Comparison of ENCODE assay signal across 1 cellular context in genomic region chr20:18272451-18272850, GRCh38.
TF ChIP-seq lines count a peak whose summit lies in the region.

No MANE protein-coding gene starts in this region.

TF ChIP-seq in WTC11, 78 proteins besides CTCF, POLR2A, EP300 and RAD21 (continued from another document):
- TF ChIP-seq ZNF281 (CRISPR knock-in tag; IDR thresholded peaks at IDR 0.05) (no peak), ZNF263 (CRISPR knock-in tag; IDR thresholded peaks at IDR 0.05; ENCODE audit: low read depth) (no peak), ZNF219 (CRISPR knock-in tag; IDR thresholded peaks at IDR 0.05; ENCODE audit: borderline replicate concordance) (no peak), ELF4 (CRISPR knock-in tag; IDR thresholded peaks at IDR 0.05; ENCODE audit: low read depth) (no peak), PRDM15 (CRISPR knock-in tag; IDR thresholded peaks at IDR 0.05) (no peak), NR1H2 (CRISPR knock-in tag; IDR thresholded peaks at IDR 0.05) (no peak), FOXJ3 (CRISPR knock-in tag; IDR thresholded peaks at IDR 0.05; ENCODE audit: borderline replicate concordance) (no peak), ZNF121 (CRISPR knock-in tag; IDR thresholded peaks at IDR 0.05) (no peak), JUN (CRISPR knock-in tag; IDR thresholded peaks at IDR 0.05) (no peak), CREM (CRISPR knock-in tag; IDR thresholded peaks at IDR 0.05) (no peak), JAZF1 (CRISPR knock-in tag; IDR thresholded peaks at IDR 0.05) (no peak)
- TF ChIP-seq, protein P1, sequence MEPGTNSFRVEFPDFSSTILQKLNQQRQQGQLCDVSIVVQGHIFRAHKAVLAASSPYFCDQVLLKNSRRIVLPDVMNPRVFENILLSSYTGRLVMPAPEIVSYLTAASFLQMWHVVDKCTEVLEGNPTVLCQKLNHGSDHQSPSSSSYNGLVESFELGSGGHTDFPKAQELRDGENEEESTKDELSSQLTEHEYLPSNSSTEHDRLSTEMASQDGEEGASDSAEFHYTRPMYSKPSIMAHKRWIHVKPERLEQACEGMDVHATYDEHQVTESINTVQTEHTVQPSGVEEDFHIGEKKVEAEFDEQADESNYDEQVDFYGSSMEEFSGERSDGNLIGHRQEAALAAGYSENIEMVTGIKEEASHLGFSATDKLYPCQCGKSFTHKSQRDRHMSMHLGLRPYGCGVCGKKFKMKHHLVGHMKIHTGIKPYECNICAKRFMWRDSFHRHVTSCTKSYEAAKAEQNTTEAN (CRISPR knock-in tag; IDR thresholded peaks at IDR 0.05), result no peak
- TF ChIP-seq, protein P2, sequence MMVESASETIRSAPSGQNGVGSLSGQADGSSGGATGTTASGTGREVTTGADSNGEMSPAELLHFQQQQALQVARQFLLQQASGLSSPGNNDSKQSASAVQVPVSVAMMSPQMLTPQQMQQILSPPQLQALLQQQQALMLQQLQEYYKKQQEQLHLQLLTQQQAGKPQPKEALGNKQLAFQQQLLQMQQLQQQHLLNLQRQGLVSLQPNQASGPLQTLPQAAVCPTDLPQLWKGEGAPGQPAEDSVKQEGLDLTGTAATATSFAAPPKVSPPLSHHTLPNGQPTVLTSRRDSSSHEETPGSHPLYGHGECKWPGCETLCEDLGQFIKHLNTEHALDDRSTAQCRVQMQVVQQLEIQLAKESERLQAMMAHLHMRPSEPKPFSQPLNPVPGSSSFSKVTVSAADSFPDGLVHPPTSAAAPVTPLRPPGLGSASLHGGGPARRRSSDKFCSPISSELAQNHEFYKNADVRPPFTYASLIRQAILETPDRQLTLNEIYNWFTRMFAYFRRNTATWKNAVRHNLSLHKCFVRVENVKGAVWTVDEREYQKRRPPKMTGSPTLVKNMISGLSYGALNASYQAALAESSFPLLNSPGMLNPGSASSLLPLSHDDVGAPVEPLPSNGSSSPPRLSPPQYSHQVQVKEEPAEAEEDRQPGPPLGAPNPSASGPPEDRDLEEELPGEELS (CRISPR knock-in tag; IDR thresholded peaks at IDR 0.05), result no peak
